In genomic region chr20:23226612-23227265, GRCh38 we compare ENCODE assay signal across 1 cellular context.
TF ChIP-seq lines count a peak whose summit lies in the region.

No MANE protein-coding gene starts in this region.

TF ChIP-seq in HepG2, 621 proteins besides CTCF, POLR2A, EP300 and RAD21 (continued from another document):
- TF ChIP-seq TIGD3 (CRISPR knock-in tag; IDR thresholded peaks at IDR 0.05; ENCODE audit: borderline replicate concordance) (no peak), HMGXB3 (CRISPR knock-in tag; IDR thresholded peaks at IDR 0.05; ENCODE audit: borderline replicate concordance) (no peak), RXRB (CRISPR knock-in tag; IDR thresholded peaks at IDR 0.05; ENCODE audit: borderline replicate concordance) (no peak), SMC3 (IDR thresholded peaks at IDR 0.05; ENCODE audit: low read length) (no peak), SATB2 (CRISPR knock-in tag; IDR thresholded peaks at IDR 0.05) (no peak), ZSCAN12 (CRISPR knock-in tag; IDR thresholded peaks at IDR 0.05) (no peak), ZNF576 (CRISPR knock-in tag; IDR thresholded peaks at IDR 0.05) (no peak)
